ENCODE assay signal across 31 cellular contexts in genomic region chr16:64711026-64711425, GRCh38.
DNase-seq lines count a peak whose midpoint lies in the region; TF ChIP-seq lines count a peak whose summit lies in the region.
"Had no signal": no experiment of that assay in that cellular context is flagged by ENCODE, and none has a peak within 500 bp of the region (broad histone marks: within the 10 kb centered on the region; RNA-seq: fewer than 3 reads in every experiment).

No MANE protein-coding gene starts in this region.

- no peaks in the 10 kb centered on the region for H3K36me3 ChIP-seq in smooth muscle cell (ENCODE audit: low read depth)
- no peaks in the 10 kb centered on the region for H3K36me3 ChIP-seq in neural progenitor cell
- H3K36me3 ChIP-seq: HAP-1, pancreas, spleen, thoracic aorta had no signal

- H3K4me3 Mint-ChIP-seq in neural progenitor cell: no peak overlapping the region
- H3K4me3 Mint-ChIP-seq in HFFc6: no peak overlapping the region
- H3K4me3 Mint-ChIP-seq: activated CD4-positive, alpha-beta memory T cell treated with anti-CD3 and anti-CD28 coated beads, Interleukin-2, amount 10 ng/mL, durations not matched to agents 7 days and 5 days; activated naive CD8-positive, alpha-beta T cell treated with anti-CD3 and anti-CD28 coated beads, Interleukin-2, amount 50 U/mL, for 24 hours; brain; immature natural killer cell; nephron progenitor cell; stimulated activated naive CD8-positive, alpha-beta T cell treated with anti-CD3 and anti-CD28 coated beads, Interleukin-15, Interleukin-2, amounts not matched to agents 100 ng/mL and 50 ng/mL, for 24 hours; T-helper 2 cell treated with Interferon-gamma antibody and Interleukin-4, amounts not matched to agents 5 μg/mL and 100 μg/mL, for 36 hours had no signal

- H4K20me1 ChIP-seq in smooth muscle cell (ENCODE audit: low read depth): no peaks in the 10 kb centered on the region
- no peaks in the 10 kb centered on the region for H4K20me1 ChIP-seq in neural progenitor cell (ENCODE audit: low read depth)

- H3K36me3 Mint-ChIP-seq in neural progenitor cell: no peaks in the 10 kb centered on the region
- H3K36me3 Mint-ChIP-seq in HFFc6 (ENCODE audit: low read depth): no peaks in the 10 kb centered on the region
- H3K36me3 Mint-ChIP-seq: brain; CD4-positive, CD25-positive, alpha-beta regulatory T cell; immature natural killer cell had no signal

- peaks cover 13% of the 10 kb centered on the region for H3K4me1 ChIP-seq in smooth muscle cell (ENCODE audit: low read depth)
- H3K4me1 ChIP-seq in neural progenitor cell: no peaks in the 10 kb centered on the region
- H3K4me1 ChIP-seq: HAP-1, pancreas, spleen had no signal

- H3K9ac ChIP-seq in smooth muscle cell (ENCODE audit: low read depth): peak overlapping the region; percentile 86
- no peak overlapping the region for H3K9ac ChIP-seq in neural progenitor cell

- peaks cover 6% of the 10 kb centered on the region for H3F3A ChIP-seq in smooth muscle cell (ENCODE audit: low read depth)
- H3F3A ChIP-seq in neural progenitor cell (ENCODE audit: low read depth): no peaks in the 10 kb centered on the region

- no peak overlapping the region for H3K27ac Mint-ChIP-seq in neural progenitor cell
- H3K27ac Mint-ChIP-seq in HFFc6: no peak overlapping the region
- H3K27ac Mint-ChIP-seq: activated CD4-positive, alpha-beta memory T cell treated with anti-CD3 and anti-CD28 coated beads, Interleukin-2, amount 10 ng/mL, durations not matched to agents 7 days and 5 days; activated naive CD8-positive, alpha-beta T cell treated with anti-CD3 and anti-CD28 coated beads, Interleukin-2, amount 50 U/mL, for 24 hours; brain; CD4-positive, CD25-positive, alpha-beta regulatory T cell; immature natural killer cell; nephron progenitor cell; stimulated activated naive CD8-positive, alpha-beta T cell treated with anti-CD3 and anti-CD28 coated beads, Interleukin-15, Interleukin-2, amounts not matched to agents 100 ng/mL and 50 ng/mL, for 24 hours; T-helper 2 cell treated with Interferon-gamma antibody and Interleukin-4, amounts not matched to agents 5 μg/mL and 100 μg/mL, for 36 hours had no signal

- 22% methylated on average over 4 of the region's 4 CpGs for WGBS in smooth muscle cell (ENCODE audit: low lambda C conversion rate)

- DNase-seq in Daoy (ENCODE audit: low read depth): peak; percentile 66
- DNase-seq in amniotic epithelial cell (ENCODE audit: low read depth): peak; percentile 4
- peak; percentile 14 for DNase-seq in fibroblast of villous mesenchyme (ENCODE audit: low read depth)
- no peak for DNase-seq in smooth muscle cell (lab: John Stamatoyannopoulos, UW; ENCODE audit: unreplicated experiment)
- DNase-seq in neural progenitor cell (ENCODE audit: low spot score): no peak
- DNase-seq in SHP77 (lab: John Stamatoyannopoulos, UW): no peak
- DNase-seq in HFFc6: no peak
- DNase-seq: activated CD4-positive, alpha-beta memory T cell treated with anti-CD3 and anti-CD28 coated beads, Interleukin-2, amount 10 ng/mL, durations not matched to agents 7 days and 5 days; activated CD8-positive, alpha-beta memory T cell treated with anti-CD3 and anti-CD28 coated beads, Interleukin-2, amount 50 U/mL, for 4 hours; activated naive CD4-positive, alpha-beta T cell; activated naive CD8-positive, alpha-beta T cell treated with anti-CD3 and anti-CD28 coated beads, Interleukin-2, amount 50 U/mL, for 24 hours; CD4-positive, CD25-positive, alpha-beta regulatory T cell; DND-41; immature natural killer cell; KG1; left cardiac atrium; mammary epithelial cell; NCI-H1417 treated with DMSO at 0.1 percent for 48 hours; NCI-H2029 treated with DMSO at 0.1 percent for 48 hours; NCI-H526; nephron progenitor cell; pancreas; PC-9; spleen; stimulated activated CD4-positive, alpha-beta T cell treated with anti-CD3 and anti-CD28 coated beads, Interleukin-2, amount 100 ng/mL, for 24 hours had no signal

- H2AFZ ChIP-seq in smooth muscle cell (ENCODE audit: low read depth) (no peak overlapping the region), neural progenitor cell (replicated peaks) (no peak overlapping the region)
- H2AFZ ChIP-seq: PC-9 had no signal

- H3K4me2 ChIP-seq in smooth muscle cell (peak overlapping the region; percentile 73), neural progenitor cell (no peak overlapping the region)
- H3K4me2 ChIP-seq: PC-9 had no signal

- no peak overlapping the region for H3K4me3 ChIP-seq in fibroblast of villous mesenchyme (ENCODE audit: low read depth, low read length)
- H3K4me3 ChIP-seq in smooth muscle cell: no peak overlapping the region
- H3K4me3 ChIP-seq in neural progenitor cell: no peak overlapping the region
- H3K4me3 ChIP-seq: HAP-1, pancreas, PC-9, spleen, thoracic aorta had no signal

- peaks cover 3% of the 10 kb centered on the region for H3K27me3 Mint-ChIP-seq in neural progenitor cell (ENCODE audit: insufficient read depth, low read depth)
- H3K27me3 Mint-ChIP-seq in HFFc6 (ENCODE audit: insufficient read depth): peaks cover 7% of the 10 kb centered on the region; the same call in 1 of the 2 replicates
- H3K27me3 Mint-ChIP-seq: activated CD4-positive, alpha-beta memory T cell treated with anti-CD3 and anti-CD28 coated beads, Interleukin-2, amount 10 ng/mL, durations not matched to agents 7 days and 5 days; activated naive CD8-positive, alpha-beta T cell treated with anti-CD3 and anti-CD28 coated beads, Interleukin-2, amount 50 U/mL, for 24 hours; CD4-positive, CD25-positive, alpha-beta regulatory T cell; stimulated activated naive CD8-positive, alpha-beta T cell treated with anti-CD3 and anti-CD28 coated beads, Interleukin-15, Interleukin-2, amounts not matched to agents 100 ng/mL and 50 ng/mL, for 24 hours had no signal

- H3K79me2 ChIP-seq in smooth muscle cell (ENCODE audit: low read depth) (no peaks in the 10 kb centered on the region), neural progenitor cell (ENCODE audit: low read depth) (no peaks in the 10 kb centered on the region)

- no peak for TF ChIP-seq CTCF in fibroblast of villous mesenchyme (IDR thresholded peaks at IDR 0.05; ENCODE audit: insufficient read depth, low read depth, low read length)
- no peak for TF ChIP-seq CTCF in smooth muscle cell (IDR thresholded peaks at IDR 0.05; ENCODE audit: borderline replicate concordance, insufficient read depth, poor library complexity, severe bottlenecking)
- no peak for TF ChIP-seq CTCF in neural progenitor cell (IDR thresholded peaks at IDR 0.05)
- no peak for TF ChIP-seq CTCF in HFFc6 (IDR thresholded peaks at IDR 0.05)

- H3K4me1 Mint-ChIP-seq in neural progenitor cell: peaks cover under 1% of the 10 kb centered on the region
- H3K4me1 Mint-ChIP-seq in HFFc6 (ENCODE audit: low read depth): peaks cover 1% of the 10 kb centered on the region
- H3K4me1 Mint-ChIP-seq: activated CD4-positive, alpha-beta memory T cell treated with anti-CD3 and anti-CD28 coated beads, Interleukin-2, amount 10 ng/mL, durations not matched to agents 7 days and 5 days; activated naive CD8-positive, alpha-beta T cell treated with anti-CD3 and anti-CD28 coated beads, Interleukin-2, amount 50 U/mL, for 24 hours; CD4-positive, CD25-positive, alpha-beta regulatory T cell; immature natural killer cell; nephron progenitor cell had no signal

- no peaks in the 10 kb centered on the region for H3K27me3 ChIP-seq in smooth muscle cell (ENCODE audit: low read depth)
- no peaks in the 10 kb centered on the region for H3K27me3 ChIP-seq in neural progenitor cell
- H3K27me3 ChIP-seq: pancreas, spleen had no signal

- H3K9me3 Mint-ChIP-seq in neural progenitor cell: no peaks in the 10 kb centered on the region
- H3K9me3 Mint-ChIP-seq in HFFc6: no peaks in the 10 kb centered on the region
- H3K9me3 Mint-ChIP-seq: brain, nephron progenitor cell had no signal

- peak overlapping the region; percentile 98 for H3K27ac ChIP-seq in smooth muscle cell (ENCODE audit: low read depth)
- H3K27ac ChIP-seq in neural progenitor cell: no peak overlapping the region
- H3K27ac ChIP-seq: HL-60, pancreas, PC-9, spleen, thoracic aorta had no signal

- H3K9me3 ChIP-seq in smooth muscle cell (replicated peaks; ENCODE audit: low read depth) (no peaks in the 10 kb centered on the region), neural progenitor cell (ENCODE audit: low read depth) (no peaks in the 10 kb centered on the region)
- H3K9me3 ChIP-seq: HAP-1, pancreas, thoracic aorta had no signal

Comparison
In these comparisons a context has a peak if more than half of its experiments do, and no peak if none do; other contexts are left out.
1. DNase-seq: peak in Daoy (single experiment), amniotic epithelial cell (single experiment) and fibroblast of villous mesenchyme (single experiment); none in smooth muscle cell (single experiment), neural progenitor cell (single experiment), SHP77 (0 of 2) and HFFc6 (single experiment).